8 cellular contexts compared by ENCODE assay signal in the genomic region with DNA sequence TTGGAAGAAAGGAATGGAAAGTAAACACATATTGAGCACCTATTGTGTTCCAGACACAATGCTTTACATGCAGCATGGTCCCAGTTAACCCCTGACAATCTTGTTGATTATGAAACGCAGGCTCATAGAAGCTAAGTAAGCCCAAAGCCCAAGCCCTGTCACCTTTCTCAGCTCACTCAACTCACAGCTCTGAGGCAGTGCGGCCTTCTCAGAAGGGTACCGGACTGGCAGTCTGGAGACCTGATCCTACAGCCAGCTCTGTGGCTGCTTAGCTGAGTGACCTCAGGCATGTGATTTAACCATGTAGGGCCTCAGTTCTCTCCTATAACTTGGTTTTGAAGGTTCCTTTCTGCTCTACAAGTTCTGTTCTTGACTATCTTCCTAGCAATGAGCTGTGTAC. TPM values are rescaled to one million over a fixed set of nuclear protein-coding genes. Genes with fewer than 3 reads are reported as not detected.
DNase-seq lines count a peak whose midpoint lies in the region; ATAC-seq, FAIRE-seq and TF ChIP-seq lines count a peak whose summit lies in the region.

No MANE protein-coding gene starts in this region.

- no peak for TF ChIP-seq POLR2A in stomach (IDR thresholded peaks at IDR 0.05)

- H3K27me3 ChIP-seq in iPS-15b (ENCODE audit: control insufficient read depth, insufficient read depth, low read length) (no peaks in the 10 kb centered on the region), stomach (no peaks in the 10 kb centered on the region)

- H3K36me3 ChIP-seq in iPS-15b (ENCODE audit: control insufficient read depth, insufficient read depth, low read length) (no peaks in the 10 kb centered on the region), stomach (peaks cover 0 to 9% (median 0%) of the 10 kb centered on the region in 4 donors)

- peaks cover 22% of the 10 kb centered on the region for H3K4me1 Mint-ChIP-seq in T-helper 1 cell treated with Interleukin-12 subunit alpha and Interleukin-12 subunit beta and Interleukin-4 antibody, amounts not matched to agents 30 μg/mL and 1 μg/mL, for 36 hours (ENCODE audit: low read depth)
- H3K4me1 Mint-ChIP-seq in activated B cell treated with CpG ODN at 0.5 μM for 24 hours = peaks cover 45% of the 10 kb centered on the region

- no peak for FAIRE-seq in D721Med (lab: Jason Lieb, UNC)

- peaks cover 13% of the 10 kb centered on the region for H3K27me3 Mint-ChIP-seq in T-helper 1 cell treated with Interleukin-12 subunit alpha and Interleukin-12 subunit beta and Interleukin-4 antibody, amounts not matched to agents 30 μg/mL and 1 μg/mL, for 36 hours (ENCODE audit: low read depth)
- no peaks in the 10 kb centered on the region for H3K27me3 Mint-ChIP-seq in activated B cell treated with CpG ODN at 0.5 μM for 24 hours

- H3K4me3 Mint-ChIP-seq in T-helper 1 cell treated with Interleukin-12 subunit alpha and Interleukin-12 subunit beta and Interleukin-4 antibody, amounts not matched to agents 30 μg/mL and 1 μg/mL, for 36 hours = peak overlapping the region; percentile 96
- H3K4me3 Mint-ChIP-seq in activated B cell treated with CpG ODN at 0.5 μM for 24 hours = peak overlapping the region; percentile 92

- H3K4me3 ChIP-seq in iPS-15b (ENCODE audit: low read depth, low read length) (peak overlapping the region; percentile 47), stomach (peak overlapping the region; percentile 54 to 83 (median 62))

- no peak for TF ChIP-seq EP300 in stomach (IDR thresholded peaks at IDR 0.05)

- peak overlapping the region; percentile 99 for H3K27ac Mint-ChIP-seq in T-helper 1 cell treated with Interleukin-12 subunit alpha and Interleukin-12 subunit beta and Interleukin-4 antibody, amounts not matched to agents 30 μg/mL and 1 μg/mL, for 36 hours
- H3K27ac Mint-ChIP-seq in activated B cell treated with CpG ODN at 0.5 μM for 24 hours = peak overlapping the region; percentile 96

- H3K9me3 Mint-ChIP-seq in T-helper 1 cell treated with Interleukin-12 subunit alpha and Interleukin-12 subunit beta and Interleukin-4 antibody, amounts not matched to agents 30 μg/mL and 1 μg/mL, for 36 hours = no peaks in the 10 kb centered on the region
- no peaks in the 10 kb centered on the region for H3K9me3 Mint-ChIP-seq in activated B cell treated with CpG ODN at 0.5 μM for 24 hours

- H3K36me3 Mint-ChIP-seq in T-helper 1 cell treated with Interleukin-12 subunit alpha and Interleukin-12 subunit beta and Interleukin-4 antibody, amounts not matched to agents 30 μg/mL and 1 μg/mL, for 36 hours (ENCODE audit: low read depth) = peaks cover 11% of the 10 kb centered on the region
- H3K36me3 Mint-ChIP-seq in activated B cell treated with CpG ODN at 0.5 μM for 24 hours (ENCODE audit: low read depth) = peaks cover 30% of the 10 kb centered on the region

- H3K9me3 ChIP-seq in iPS-15b (ENCODE audit: control insufficient read depth, insufficient read depth, low read length) (no peaks in the 10 kb centered on the region), stomach (no peaks in the 10 kb centered on the region)

- 74 to 89% (median 81%) methylated on average over 3 of the region's 3 CpGs for WGBS in stomach, 5 donors

- CTCF ChIA-PET in activated B cell treated with CpG ODN at 0.5 μM for 24 hours (lab: Charles Lee) = interaction anchor here (0.6 to 1.8 kb wide), 6 partner anchors 8 to 202 kb away, joined by 3 to 8 read pairs (median 3); no protein-coding TSS in a partner anchor

- no peak for DNase-seq in T-helper 1 cell
- no peak for DNase-seq in activated B cell treated with CpG ODN at 0.5 μM for 24 hours
- DNase-seq in stomach = no peak
- DNase-seq in HPDE6-E6E7 (ENCODE audit: extremely low spot score) = no peak
- no peak for DNase-seq in D721Med (ENCODE audit: insufficient read length, low spot score)
- DNase-seq in NCI-H526 treated with DMSO at 0.1 percent for 48 hours (lab: John Stamatoyannopoulos, UW) = no peak

- TF ChIP-seq CTCF in activated B cell treated with CpG ODN at 0.5 μM for 24 hours (IDR thresholded peaks at IDR 0.05) (no peak), stomach (IDR thresholded peaks at IDR 0.05) (no peak), D721Med (IDR thresholded peaks at IDR 0.05; ENCODE audit: insufficient read depth, missing control alignments) (no peak)

- peak overlapping the region in 4 of 5 donors; percentile 95 to 99 (median 96) for H3K27ac ChIP-seq in stomach

- H3K4me1 ChIP-seq in iPS-15b (ENCODE audit: control insufficient read depth, insufficient read depth, low read length) = peaks cover 5% of the 10 kb centered on the region
- H3K4me1 ChIP-seq in stomach = peaks cover 11 to 37% (median 21%) of the 10 kb centered on the region in 4 donors

- H3K9ac ChIP-seq in iPS-15b (ENCODE audit: low read depth, low read length) = no peak overlapping the region

- no peak for ATAC-seq in activated B cell treated with CpG ODN at 0.5 μM for 24 hours (ENCODE audit: low read depth)

- POLR2A ChIA-PET in activated B cell treated with CpG ODN at 0.5 μM for 24 hours (lab: Charles Lee) = interaction anchor here (0.6 to 2.9 kb wide), 4 partner anchors 11 to 104 kb away, joined by 6 to 24 read pairs (median 15); partner anchors contain the start of gene RGS16

- intact Hi-C loops in activated B cell treated with CpG ODN at 0.5 μM for 24 hours (cut with micrococcal nuclease) = loop anchor here (2.0 to 5.0 kb wide), 4 partner anchors 21 to 883 kb away; partner anchors contain the start of genes DHX9 and SMG7
- intact Hi-C loops in stomach (cut with DNase I; ENCODE audit: low total_unique reads) = no loop called here

RNA-seq across cellular contexts. Expression of gene RNASEL, which starts 0.5 kb away (rescaled TPM):
- 10.0 and 11.1 TPM in 2 replicates for total RNA-seq in activated B cell treated with CpG ODN at 0.5 μM for 24 hours
- 10 to 100 TPM in 1 of 5 donors, 1 to 10 TPM in 4; 4.3 to 11.1 (median 8.0) TPM for total RNA-seq in stomach
- 1 to 10 TPM; 3.2 to 4.7 (median 4.5) TPM for polyA plus RNA-seq in stomach

RNA-seq across cellular contexts. Expression of gene RGS16, which starts 14.7 kb away (rescaled TPM):
- 2.6 TPM in 2 replicates for total RNA-seq in activated B cell treated with CpG ODN at 0.5 μM for 24 hours
- 10 to 100 TPM in 1 of 5 donors, 1 to 10 TPM in 2, under 1 TPM in 1, not detected in 1; 0.58 to 29.0 (median 3.2) TPM for total RNA-seq in stomach
- polyA plus RNA-seq in stomach = 1 to 10 TPM; 1.3 to 2.1 (median 1.9) TPM
